Comparison of ENCODE assay signal across 2 cellular contexts in genomic region chr16:85624646-85625045, GRCh38.
A peak's percentile ranks its signal among the peaks of the same experiment; 100 is the strongest.
TF ChIP-seq lines count a peak whose summit lies in the region.

No MANE protein-coding gene starts in this region.

TF ChIP-seq in HepG2, 621 proteins besides CTCF, POLR2A, EP300 and RAD21 (continued from another document):
- TF ChIP-seq ZNF710 (CRISPR knock-in tag; IDR thresholded peaks at IDR 0.05; ENCODE audit: borderline replicate concordance) = no peak
- no peak for TF ChIP-seq E2F2 (CRISPR knock-in tag; IDR thresholded peaks at IDR 0.05; ENCODE audit: borderline replicate concordance)
- no peak for TF ChIP-seq ZNF510 (CRISPR knock-in tag; IDR thresholded peaks at IDR 0.05; ENCODE audit: low read depth)
- no peak for TF ChIP-seq ZNF430 (CRISPR knock-in tag; IDR thresholded peaks at IDR 0.05)
- no peak for TF ChIP-seq ZNF18 (CRISPR knock-in tag; IDR thresholded peaks at IDR 0.05; ENCODE audit: insufficient replicate concordance)
- TF ChIP-seq AGO2 (optimal IDR thresholded peaks at IDR 0.05; ENCODE audit: low read depth, low read length) = peak; percentile 44
- no peak for TF ChIP-seq ZNF770 (CRISPR knock-in tag; IDR thresholded peaks at IDR 0.05)
- no peak for TF ChIP-seq RBAK (CRISPR knock-in tag; IDR thresholded peaks at IDR 0.05)
- TF ChIP-seq AHR (CRISPR knock-in tag; IDR thresholded peaks at IDR 0.05) = 0 out of 2 replicates have a peak, but pooled peaks have one; percentile 14
- no peak for TF ChIP-seq POLR2G (IDR thresholded peaks at IDR 0.05; ENCODE audit: low read depth, low read length)

TF ChIP-seq in WTC11, 78 proteins besides CTCF, POLR2A, EP300 and RAD21 (continued from another document):
- 0 out of 2 replicates have a peak, but pooled peaks have one; percentile 1 for TF ChIP-seq MAX (CRISPR knock-in tag; IDR thresholded peaks at IDR 0.05)
- no peak for TF ChIP-seq ZNF263 (CRISPR knock-in tag; IDR thresholded peaks at IDR 0.05; ENCODE audit: low read depth)
- TF ChIP-seq CDX4 (CRISPR knock-in tag; IDR thresholded peaks at IDR 0.05; ENCODE audit: borderline replicate concordance) = no peak
- TF ChIP-seq ZBTB21 (CRISPR knock-in tag; IDR thresholded peaks at IDR 0.05; ENCODE audit: borderline replicate concordance) = no peak
